25 cellular contexts compared by ENCODE assay signal in the genomic region with DNA sequence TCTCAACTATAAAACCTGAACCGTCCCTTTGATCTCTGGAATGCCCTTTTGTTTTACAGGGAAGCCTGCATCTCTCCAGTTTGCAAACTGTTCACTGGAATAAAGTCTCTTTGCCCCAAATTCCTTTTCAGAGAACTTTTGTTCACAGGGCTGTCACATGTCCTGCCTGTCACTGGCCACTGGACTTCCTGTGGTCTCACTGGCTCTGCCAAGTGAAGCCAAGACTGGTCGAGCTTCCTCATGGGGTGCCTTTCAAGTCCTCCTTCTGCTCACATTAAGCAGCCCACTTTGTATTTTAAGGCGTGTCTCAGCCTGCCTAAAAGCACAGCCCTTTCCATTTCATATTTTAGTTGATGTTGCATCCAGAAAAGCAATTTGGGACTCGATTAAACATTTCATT.
"Had no signal": no experiment of that assay in that cellular context is flagged by ENCODE, and none has a peak within 500 bp of the region (broad histone marks: within the 10 kb centered on the region; RNA-seq: fewer than 3 reads in every experiment).

No MANE protein-coding gene starts in this region.

- ATAC-seq: activated CD4-positive, CD25-positive, alpha-beta regulatory T cell treated with anti-CD3 and anti-CD28 coated beads, Interleukin-2, amount 50 U/mL, for 24 hours; body of pancreas; effector memory CD8-positive, alpha-beta T cell; heart right ventricle; mucosa of descending colon; natural killer cell treated with Interleukin-12 subunit alpha and Interleukin-12 subunit beta and Interleukin-15 and Interleukin-18, amount 100 ng/mL, for 72 hours; right cardiac atrium; stimulated activated naive CD8-positive, alpha-beta T cell treated with anti-CD3 and anti-CD28 coated beads, Interleukin-15, Interleukin-2, amounts not matched to agents 100 U/mL and 50 U/mL, for 24 hours had no signal

- DNase-seq: activated CD4-positive, alpha-beta memory T cell treated with anti-CD3 and anti-CD28 coated beads for 36 hours; activated CD4-positive, alpha-beta T cell treated with anti-CD3 and anti-CD28 coated beads for 48 hours; activated CD8-positive, alpha-beta memory T cell treated with anti-CD3 and anti-CD28 coated beads, Interleukin-2, amount 50 U/mL, for 4 hours; activated effector memory CD4-positive, alpha-beta T cell treated with anti-CD3 and anti-CD28 coated beads, Interleukin-2, amount 50 U/mL, for 16 hours; activated naive CD4-positive, alpha-beta T cell treated with anti-CD3 and anti-CD28 coated beads for 36 hours; activated naive CD8-positive, alpha-beta T cell treated with anti-CD3 and anti-CD28 coated beads for 36 hours; activated T-cell treated with anti-CD3 and anti-CD28 coated beads, Interleukin-2, amount 50 U/mL, for 1 hour; body of pancreas; cerebellar nuclear complex; colonic mucosa; dorsolateral prefrontal cortex; effector memory CD8-positive, alpha-beta T cell; erythroblast; heart right ventricle; mesendoderm; mucosa of descending colon; right cardiac atrium; spleen; stimulated activated CD4-positive, alpha-beta T cell treated with anti-CD3 and anti-CD28 coated beads, Interleukin-2, amount 100 ng/mL, for 48 hours; stimulated activated naive CD8-positive, alpha-beta T cell treated with anti-CD3 and anti-CD28 coated beads, Interleukin-15, Interleukin-2, amounts not matched to agents 100 U/mL and 50 U/mL, for 24 hours; trophoblast cell; uterus; WERI-Rb-1 had no signal
